Comparison of ENCODE assay signal across 10 cellular contexts in genomic region chr18:33051397-33051796, GRCh38.
A peak's percentile ranks its signal among the peaks of the same experiment; 100 is the strongest.
DNase-seq lines count a peak whose midpoint lies in the region; ATAC-seq and TF ChIP-seq lines count a peak whose summit lies in the region.
"Had no signal": no experiment of that assay in that cellular context is flagged by ENCODE, and none has a peak within 500 bp of the region (broad histone marks: within the 10 kb centered on the region; RNA-seq: fewer than 3 reads in every experiment).

No MANE protein-coding gene starts in this region.

- H3K27ac ChIP-seq in body of pancreas (no peak overlapping the region), stomach (no peak overlapping the region)

- TF ChIP-seq CTCF in body of pancreas (IDR thresholded peaks at IDR 0.05): no peak
- TF ChIP-seq CTCF in stomach (IDR thresholded peaks at IDR 0.05): no peak
- no peak for TF ChIP-seq CTCF in activated CD8-positive, alpha-beta T cell treated with anti-CD3 and anti-CD28 coated beads for 36 hours (IDR thresholded peaks at IDR 0.05)

- POLR2A ChIA-PET in activated CD8-positive, alpha-beta T cell treated with anti-CD3 and anti-CD28 coated beads for 36 hours (lab: Charles Lee): no interaction called here

- CTCF ChIA-PET in activated CD8-positive, alpha-beta T cell treated with anti-CD3 and anti-CD28 coated beads for 36 hours (lab: Charles Lee): no interaction called here

- H3K4me1 ChIP-seq in body of pancreas: no peaks in the 10 kb centered on the region
- no peaks in the 10 kb centered on the region for H3K4me1 ChIP-seq in stomach

- no peak overlapping the region for H3K4me3 ChIP-seq in body of pancreas
- no peak overlapping the region for H3K4me3 ChIP-seq in stomach

- no peaks in the 10 kb centered on the region for H3K36me3 Mint-ChIP-seq in activated CD8-positive, alpha-beta T cell treated with anti-CD3 and anti-CD28 coated beads for 36 hours (ENCODE audit: low read depth)
- H3K36me3 Mint-ChIP-seq: activated naive CD8-positive, alpha-beta T cell treated with anti-CD3 and anti-CD28 coated beads, Interleukin-2, amount 10 ng/mL, durations not matched to agents 7 days and 5 days had no signal

- H3K27me3 Mint-ChIP-seq in activated CD8-positive, alpha-beta T cell treated with anti-CD3 and anti-CD28 coated beads for 36 hours: no peaks in the 10 kb centered on the region
- H3K27me3 Mint-ChIP-seq: activated naive CD8-positive, alpha-beta T cell treated with anti-CD3 and anti-CD28 coated beads, Interleukin-2, amount 10 ng/mL, durations not matched to agents 7 days and 5 days had no signal

- intact Hi-C loops in body of pancreas (cut with DNase I) (no loop called here), stomach (cut with DNase I; ENCODE audit: low total_unique reads) (no loop called here)
- intact Hi-C loops in activated CD8-positive, alpha-beta T cell treated with anti-CD3 and anti-CD28 coated beads for 36 hours (cut with micrococcal nuclease): no loop called here

- WGBS in body of pancreas, 2 donors: 13 to 17% methylated on average over 5 of the region's 5 CpGs
- WGBS in stomach, 5 donors: 14 to 27% (median 23%) methylated on average over 5 of the region's 5 CpGs

- H3K27me3 ChIP-seq in body of pancreas (no peaks in the 10 kb centered on the region), stomach (no peaks in the 10 kb centered on the region)

- TF ChIP-seq POLR2A in body of pancreas (IDR thresholded peaks at IDR 0.05) (no peak), stomach (IDR thresholded peaks at IDR 0.05) (no peak)

- H3K36me3 ChIP-seq in body of pancreas (replicated peaks in 1 of 2; ENCODE audit: insufficient read depth in 1 of 2, low read depth in 2 of 2): no peaks in the 10 kb centered on the region
- H3K36me3 ChIP-seq in stomach: no peaks in the 10 kb centered on the region

- no peak overlapping the region for H3K27ac Mint-ChIP-seq in activated CD8-positive, alpha-beta T cell treated with anti-CD3 and anti-CD28 coated beads for 36 hours
- H3K27ac Mint-ChIP-seq: activated naive CD8-positive, alpha-beta T cell treated with anti-CD3 and anti-CD28 coated beads, Interleukin-2, amount 10 ng/mL, durations not matched to agents 7 days and 5 days; T-helper 2 cell treated with Interferon-gamma antibody and Interleukin-4, amounts not matched to agents 5 μg/mL and 100 μg/mL, for 36 hours had no signal

- DNase-seq in NCI-H1105 treated with DMSO at 0.1 percent for 48 hours (lab: John Stamatoyannopoulos, UW) (peak; percentile 97), NCI-H345 (lab: John Stamatoyannopoulos, UW) (peak; percentile 83), body of pancreas (peak; percentile 10 to 43 (median 25)), stomach (peak; percentile 59), NCI-H446 treated with DMSO at 0.1 percent for 48 hours (lab: John Stamatoyannopoulos, UW) (no peak)
- DNase-seq in activated CD8-positive, alpha-beta T cell treated with anti-CD3 and anti-CD28 coated beads for 36 hours: no peak
- DNase-seq: activated naive CD8-positive, alpha-beta T cell treated with anti-CD3 and anti-CD28 coated beads, Interleukin-2, amount 10 ng/mL, durations not matched to agents 7 days and 5 days; stimulated activated naive CD4-positive, alpha-beta T cell had no signal

- peaks cover 2% of the 10 kb centered on the region for H3K9me3 Mint-ChIP-seq in activated CD8-positive, alpha-beta T cell treated with anti-CD3 and anti-CD28 coated beads for 36 hours
- H3K9me3 Mint-ChIP-seq: activated naive CD8-positive, alpha-beta T cell treated with anti-CD3 and anti-CD28 coated beads, Interleukin-2, amount 10 ng/mL, durations not matched to agents 7 days and 5 days had no signal

- no peak overlapping the region for H3K4me3 Mint-ChIP-seq in activated CD8-positive, alpha-beta T cell treated with anti-CD3 and anti-CD28 coated beads for 36 hours
- H3K4me3 Mint-ChIP-seq: activated naive CD8-positive, alpha-beta T cell treated with anti-CD3 and anti-CD28 coated beads, Interleukin-2, amount 10 ng/mL, durations not matched to agents 7 days and 5 days; T-helper 2 cell treated with Interferon-gamma antibody and Interleukin-4, amounts not matched to agents 5 μg/mL and 100 μg/mL, for 36 hours had no signal

- no peaks in the 10 kb centered on the region for H3K4me1 Mint-ChIP-seq in activated CD8-positive, alpha-beta T cell treated with anti-CD3 and anti-CD28 coated beads for 36 hours (ENCODE audit: low read depth)
- H3K4me1 Mint-ChIP-seq: activated naive CD8-positive, alpha-beta T cell treated with anti-CD3 and anti-CD28 coated beads, Interleukin-2, amount 10 ng/mL, durations not matched to agents 7 days and 5 days had no signal

- H3K9me3 ChIP-seq in body of pancreas (no peaks in the 10 kb centered on the region), stomach (no peaks in the 10 kb centered on the region)

- no peak for TF ChIP-seq EP300 in stomach (IDR thresholded peaks at IDR 0.05)

- ATAC-seq in body of pancreas (no peak), GM19467 (IDR thresholded peaks at IDR 0.05; ENCODE audit: unreplicated experiment) (no peak)
- no peak for ATAC-seq in activated CD8-positive, alpha-beta T cell treated with anti-CD3 and anti-CD28 coated beads for 36 hours

Comparison
In these comparisons a context has a peak if more than half of its experiments do, and no peak if none do; other contexts are left out.
1. DNase-seq: peak in NCI-H1105 treated with DMSO at 0.1 percent for 48 hours (single experiment), NCI-H345 (single experiment), body of pancreas (4 of 4) and stomach (single experiment); none in NCI-H446 treated with DMSO at 0.1 percent for 48 hours (single experiment) and activated CD8-positive, alpha-beta T cell treated with anti-CD3 and anti-CD28 coated beads for 36 hours (single experiment).